In the genomic region with DNA sequence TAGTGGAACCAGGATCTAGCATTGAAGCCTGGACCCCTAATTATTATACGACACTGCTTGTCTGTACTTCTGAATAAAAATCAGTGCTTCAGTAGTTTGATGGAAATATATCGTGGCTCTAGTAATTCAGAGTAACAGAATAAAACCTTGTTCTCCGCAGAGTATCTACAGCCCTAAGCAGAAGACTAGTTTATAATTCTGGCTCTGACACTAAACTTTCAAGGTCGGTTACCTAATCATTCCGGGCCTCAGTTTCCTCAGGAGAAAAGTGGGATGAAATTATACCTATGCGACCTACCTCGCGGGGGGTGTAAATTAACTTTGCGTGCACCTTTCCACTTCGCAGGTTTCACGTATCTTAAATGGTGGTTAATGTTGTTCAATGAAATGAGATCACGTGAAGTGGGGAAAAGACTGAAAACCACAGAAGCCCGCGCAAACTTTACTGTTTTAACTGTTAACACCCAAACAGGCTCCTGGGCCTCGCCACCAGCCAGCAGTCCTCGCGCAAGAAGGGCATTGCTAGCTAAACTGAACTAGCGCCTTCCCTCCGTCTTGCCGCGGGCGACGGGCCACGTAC, we compare ENCODE assay signal across 8 cellular contexts. TPM values are rescaled to one million over a fixed set of nuclear protein-coding genes. Genes with fewer than 3 reads are reported as not detected.
DNase-seq lines count a peak whose midpoint lies in the region; ATAC-seq and TF ChIP-seq lines count a peak whose summit lies in the region.

No MANE protein-coding gene starts in this region.

- TF ChIP-seq POLR2A in uterus (IDR thresholded peaks at IDR 0.05) = no peak

- peaks cover 0 to 1% (median 1%) of the 10 kb centered on the region in 3 donors for H3K9me3 Mint-ChIP-seq in IgD-negative memory B cell

- H3K4me1 Mint-ChIP-seq in IgD-negative memory B cell = peaks cover 27 to 34% (median 27%) of the 10 kb centered on the region in 3 donors

- no peak for DNase-seq in lower lobe of right lung
- DNase-seq in uterus = no peak
- DNase-seq in middle frontal gyrus (ENCODE audit: extremely low spot score, low spot score) = no peak
- no peak for DNase-seq in islet precursor cell

- intact Hi-C loops in lower lobe of right lung (cut with DNase I) (no loop called here), uterus (cut with DNase I; ENCODE audit: low total_unique reads) (no loop called here)

- H3K4me3 ChIP-seq in ACC112 (ENCODE audit: low read depth, low read length) (peak overlapping the region; percentile 93), lower lobe of right lung (peak overlapping the region; percentile 91), uterus (peak overlapping the region; percentile 81 to 98)

- peaks cover 12% of the 10 kb centered on the region for H3K36me3 Mint-ChIP-seq in IgD-negative memory B cell

- peak overlapping the region; percentile 66 for H2AFZ ChIP-seq in ACC112 (ENCODE audit: low read length, unreplicated experiment)

- H3K27me3 ChIP-seq in ACC112 (ENCODE audit: insufficient read depth, low read length) = no peaks in the 10 kb centered on the region
- H3K27me3 ChIP-seq in lower lobe of right lung (ENCODE audit: low read depth) = no peaks in the 10 kb centered on the region
- H3K27me3 ChIP-seq in uterus = no peaks in the 10 kb centered on the region

- ATAC-seq in lower lobe of right lung (no peak), HG03571 (IDR thresholded peaks at IDR 0.05; ENCODE audit: unreplicated experiment) (no peak)

- TF ChIP-seq CTCF in lower lobe of right lung (IDR thresholded peaks at IDR 0.05) (no peak), uterus (IDR thresholded peaks at IDR 0.05) (no peak)

- peaks cover 46% of the 10 kb centered on the region for H3K79me2 ChIP-seq in ACC112 (ENCODE audit: control insufficient read depth, insufficient read depth, low read length, unreplicated experiment)

- H3K4me1 ChIP-seq in ACC112 (ENCODE audit: control insufficient read depth, insufficient read depth, low read length, unreplicated experiment) (peaks cover 31% of the 10 kb centered on the region), lower lobe of right lung (peaks cover 44% of the 10 kb centered on the region), uterus (no peaks in the 10 kb centered on the region)

- peak overlapping the region; percentile 94 to 100 (median 98) for H3K4me3 Mint-ChIP-seq in IgD-negative memory B cell

- no peaks in the 10 kb centered on the region for H3K27me3 Mint-ChIP-seq in IgD-negative memory B cell

- peak overlapping the region; percentile 95 to 100 (median 100) for H3K27ac Mint-ChIP-seq in IgD-negative memory B cell

- H3K36me3 ChIP-seq in ACC112 (ENCODE audit: insufficient read depth, low read length) = peaks cover 12% of the 10 kb centered on the region
- peaks cover 37% of the 10 kb centered on the region for H3K36me3 ChIP-seq in lower lobe of right lung
- H3K36me3 ChIP-seq in uterus = no peaks in the 10 kb centered on the region

- H3K27ac ChIP-seq in ACC112 (ENCODE audit: low read depth, low read length) (peak overlapping the region; percentile 95), angular gyrus (ENCODE audit: low read depth, low read length) (peak overlapping the region; percentile 81), lower lobe of right lung (peak overlapping the region; percentile 98), uterus (peak overlapping the region; percentile 91 to 92)

- no peaks in the 10 kb centered on the region for H3K9me3 ChIP-seq in lower lobe of right lung
- H3K9me3 ChIP-seq in uterus = peaks cover 0 to 5% of the 10 kb centered on the region in 2 donors

RNA-seq across cellular contexts. Expression of a gene that starts 0.6 kb away (rescaled TPM):
- 27.3 TPM for polyA plus RNA-seq in IgD-negative memory B cell
- total RNA-seq in lower lobe of right lung = 26.6 TPM
- total RNA-seq in uterus = 10 to 100 TPM; 21.0 to 55.6 (median 45.6) TPM

RNA-seq across cellular contexts. Expression of a gene that starts 0.8 kb away (rescaled TPM):
- 29.5 TPM for polyA plus RNA-seq in IgD-negative memory B cell
- total RNA-seq in lower lobe of right lung = 23.6 TPM
- total RNA-seq in uterus = 100 to 1,000 TPM in 1 of 4 donors, 10 to 100 TPM in 3; 28.7 to 362 (median 44.8) TPM

RNA-seq across cellular contexts. Expression of a gene that starts 43.0 kb away (rescaled TPM):
- 50.2 TPM for polyA plus RNA-seq in IgD-negative memory B cell
- total RNA-seq in lower lobe of right lung = 27.8 TPM
- total RNA-seq in uterus = 10 to 100 TPM; 31.4 to 57.1 (median 46.7) TPM
